ENCODE assay signal across 8 cellular contexts in genomic region chr12:131930510-131930909, GRCh38. TPM values are rescaled to one million over a fixed set of nuclear protein-coding genes. Genes with fewer than 3 reads are reported as not detected.
DNase-seq lines count a peak whose midpoint lies in the region; ATAC-seq and TF ChIP-seq lines count a peak whose summit lies in the region.

No MANE protein-coding gene starts in this region.

- peaks cover 19% of the 10 kb centered on the region for H3K36me3 Mint-ChIP-seq in CD4-positive, CD25-positive, alpha-beta regulatory T cell

- no peaks in the 10 kb centered on the region for H3K27me3 Mint-ChIP-seq in CD4-positive, CD25-positive, alpha-beta regulatory T cell

- H4K91ac ChIP-seq in neuronal stem cell (ENCODE audit: low read depth, low read length, poor library complexity): no peak overlapping the region

- H2BK120ac ChIP-seq in neuronal stem cell (ENCODE audit: low read depth, low read length): no peak overlapping the region

- peaks cover 4 to 27% (median 12%) of the 10 kb centered on the region in 4 donors for H3K4me1 Mint-ChIP-seq in CD4-positive, CD25-positive, alpha-beta regulatory T cell

- peak overlapping the region; percentile 94 for H3K4me2 ChIP-seq in neuronal stem cell (ENCODE audit: insufficient read depth, low read length, poor library complexity, severe bottlenecking)

- no peak for TF ChIP-seq CTCF in NB4 (IDR thresholded peaks at IDR 0.05; ENCODE audit: low read depth, low read length)

- H3K4me3 Mint-ChIP-seq in CD4-positive, CD25-positive, alpha-beta regulatory T cell: peak overlapping the region; percentile 74 to 91 (median 88)

- ATAC-seq in CD4-positive, CD25-positive, alpha-beta regulatory T cell (ENCODE audit: low read depth in 2 of 2): no peak
- ATAC-seq in HG02588 (IDR thresholded peaks at IDR 0.05; ENCODE audit: unreplicated experiment): no peak
- ATAC-seq in HG02973 (IDR thresholded peaks at IDR 0.05; ENCODE audit: unreplicated experiment): no peak

- peak overlapping the region; percentile 24 for H2BK5ac ChIP-seq in neuronal stem cell (ENCODE audit: low read length)

- H2AK5ac ChIP-seq in neuronal stem cell (ENCODE audit: low read depth, low read length): no peak overlapping the region

- no peak for TF ChIP-seq POLR2A in NB4 (IDR thresholded peaks at IDR 0.05; ENCODE audit: extremely low read depth, insufficient read length)

- peak overlapping the region; percentile 88 for H2AFZ ChIP-seq in neuronal stem cell (ENCODE audit: low read length)

- peak overlapping the region; percentile 67 for H2BK15ac ChIP-seq in neuronal stem cell (ENCODE audit: low read length)

- peak overlapping the region; percentile 91 for H3K9ac ChIP-seq in neuronal stem cell (ENCODE audit: low read depth, low read length, poor library complexity)

- no peaks in the 10 kb centered on the region for H3K9me3 ChIP-seq in CD4-positive, CD25-positive, alpha-beta regulatory T cell (ENCODE audit: control insufficient read depth in 2 of 2, low read length in 2 of 2)
- no peaks in the 10 kb centered on the region for H3K9me3 ChIP-seq in effector memory CD4-positive, alpha-beta T cell (ENCODE audit: control insufficient read depth, low read length)
- peaks cover 3 to 5% of the 10 kb centered on the region in 2 donors for H3K9me3 ChIP-seq in neuronal stem cell (replicated peaks in 1 of 2; ENCODE audit: control insufficient read depth in 2 of 2, insufficient read depth in 1 of 2, low read depth in 1 of 2, low read length in 2 of 2)

- no peak overlapping the region for H3K18ac ChIP-seq in neuronal stem cell (ENCODE audit: low read length)

- H4K8ac ChIP-seq in neuronal stem cell (ENCODE audit: low read depth, low read length): no peak overlapping the region

- H3K4ac ChIP-seq in neuronal stem cell (ENCODE audit: low read length): no peak overlapping the region

- H3K27ac ChIP-seq in CD4-positive, CD25-positive, alpha-beta regulatory T cell (ENCODE audit: insufficient read depth, low read length, poor library complexity, severe bottlenecking): peak overlapping the region; percentile 57
- H3K27ac ChIP-seq in effector memory CD4-positive, alpha-beta T cell (ENCODE audit: insufficient read depth, low read length, poor library complexity, severe bottlenecking): peak overlapping the region; percentile 74
- no peak overlapping the region for H3K27ac ChIP-seq in neuronal stem cell (replicated peaks; ENCODE audit: low read length)

- no peak overlapping the region for H3K14ac ChIP-seq in neuronal stem cell (ENCODE audit: low read length)

- peak overlapping the region; percentile 59 for H3K4me3 ChIP-seq in CD4-positive, CD25-positive, alpha-beta regulatory T cell (ENCODE audit: low read depth, low read length)
- H3K4me3 ChIP-seq in NB4 (ENCODE audit: low read depth, low read length) (peak overlapping the region; percentile 76), neuronal stem cell (ENCODE audit: low read length in 2 of 2) (peak overlapping the region; percentile 85 to 87)
- peak overlapping the region; percentile 90 for H3K4me3 ChIP-seq in effector memory CD4-positive, alpha-beta T cell (ENCODE audit: insufficient read depth, low read depth, low read length, poor library complexity, severe bottlenecking)

- peak overlapping the region; percentile 88 to 96 (median 88) for H3K27ac Mint-ChIP-seq in CD4-positive, CD25-positive, alpha-beta regulatory T cell

- H3K9me3 Mint-ChIP-seq in CD4-positive, CD25-positive, alpha-beta regulatory T cell: peaks cover 0 to 1% (median 0%) of the 10 kb centered on the region in 7 donors

- H3K36me3 ChIP-seq in CD4-positive, CD25-positive, alpha-beta regulatory T cell (ENCODE audit: control insufficient read depth, insufficient read depth, low read length): peaks cover 32% of the 10 kb centered on the region
- H3K36me3 ChIP-seq in effector memory CD4-positive, alpha-beta T cell (ENCODE audit: control insufficient read depth, insufficient read depth, low read length): peaks cover 38% of the 10 kb centered on the region
- H3K36me3 ChIP-seq in neuronal stem cell (replicated peaks in 1 of 2; ENCODE audit: control insufficient read depth in 2 of 2, insufficient read depth in 2 of 2, low read length in 2 of 2): peaks cover 23 to 53% of the 10 kb centered on the region in 2 donors

- H3K79me1 ChIP-seq in neuronal stem cell (ENCODE audit: low read depth, low read length): peaks cover 9% of the 10 kb centered on the region

- no peak for DNase-seq in CD4-positive, CD25-positive, alpha-beta regulatory T cell
- DNase-seq in NB4 (ENCODE audit: low read depth) (no peak), neuronal stem cell (ENCODE audit: low spot score) (no peak), SK-N-DZ (ENCODE audit: low spot score) (no peak), NCI-H146 treated with DMSO at 0.1 percent for 48 hours (lab: John Stamatoyannopoulos, UW; ENCODE audit: unreplicated experiment) (no peak)
- DNase-seq in effector memory CD4-positive, alpha-beta T cell: no peak

- peaks cover 17% of the 10 kb centered on the region for H3K4me1 ChIP-seq in CD4-positive, CD25-positive, alpha-beta regulatory T cell (ENCODE audit: control insufficient read depth, insufficient read depth, low read length, poor library complexity, severe bottlenecking)
- H3K4me1 ChIP-seq in effector memory CD4-positive, alpha-beta T cell (ENCODE audit: control insufficient read depth, insufficient read depth, low read length, poor library complexity, severe bottlenecking): no peaks in the 10 kb centered on the region
- H3K4me1 ChIP-seq in neuronal stem cell (ENCODE audit: control insufficient read depth in 2 of 2, insufficient read depth in 1 of 2, low read depth in 1 of 2, low read length in 2 of 2): peaks cover 5% of the 10 kb centered on the region in 2 donors

- no CpG with 5 or more reads among the region's 9 CpGs for WGBS in neuronal stem cell (ENCODE audit: extremely low coverage in 2 of 2, insufficient read length in 2 of 2, insufficient replicate concordance in 1 of 2), 2 donors

- H3K27me3 ChIP-seq in CD4-positive, CD25-positive, alpha-beta regulatory T cell (ENCODE audit: control insufficient read depth, insufficient read depth, low read length): no peaks in the 10 kb centered on the region
- no peaks in the 10 kb centered on the region for H3K27me3 ChIP-seq in effector memory CD4-positive, alpha-beta T cell (replicated peaks; ENCODE audit: control insufficient read depth, insufficient read depth, low read length, poor library complexity, severe bottlenecking)
- peaks cover 0 to 5% (median 0%) of the 10 kb centered on the region in 3 experiments for H3K27me3 ChIP-seq in neuronal stem cell (ENCODE audit: control insufficient read depth in 3 of 3, insufficient read depth in 3 of 3, low read depth in 1 of 3, low read length in 3 of 3)

- H2BK12ac ChIP-seq in neuronal stem cell (ENCODE audit: low read length): no peak overlapping the region

- peak overlapping the region; percentile 73 for H3K23ac ChIP-seq in neuronal stem cell (ENCODE audit: low read depth, low read length, poor library complexity)

RNA-seq across cellular contexts. Expression of gene PUS1, which starts 1.4 kb away (rescaled TPM):
- total RNA-seq in CD4-positive, CD25-positive, alpha-beta regulatory T cell: 26.0 TPM
- 10 to 100 TPM; 14.0 to 18.6 (median 17.3) TPM for polyA plus RNA-seq in CD4-positive, CD25-positive, alpha-beta regulatory T cell
- 10.3 TPM for polyA plus RNA-seq in neuronal stem cell (2013, experiment 1 of 2)
- 8.8 TPM for polyA plus RNA-seq in neuronal stem cell (2013, experiment 2 of 2)
- 31.5 and 52.1 TPM in 2 replicates for polyA plus RNA-seq in SK-N-DZ (2014; cell fraction: cytosol; rRNA removed)
- 57.7 and 65.1 TPM in 2 replicates for polyA plus RNA-seq in SK-N-DZ (2014; cell fraction: nucleus; rRNA removed)

RNA-seq across cellular contexts. Expression of gene EP400, which starts 19.2 kb away (rescaled TPM):
- 77.9 TPM for total RNA-seq in CD4-positive, CD25-positive, alpha-beta regulatory T cell
- polyA plus RNA-seq in CD4-positive, CD25-positive, alpha-beta regulatory T cell: 1 to 10 TPM; 1.2 to 2.1 (median 1.6) TPM
- 20.4 TPM for polyA plus RNA-seq in neuronal stem cell (2013, experiment 1 of 2)
- polyA plus RNA-seq in neuronal stem cell (2013, experiment 2 of 2): 21.2 TPM
- 15.4 and 16.1 TPM in 2 replicates for polyA plus RNA-seq in SK-N-DZ (2014; cell fraction: cytosol; rRNA removed)
- 22.8 and 64.6 TPM in 2 replicates for polyA plus RNA-seq in SK-N-DZ (2014; cell fraction: nucleus; rRNA removed)

RNA-seq across cellular contexts. Expression of gene ULK1, which starts 36.1 kb away (rescaled TPM):
- 90.0 TPM for total RNA-seq in CD4-positive, CD25-positive, alpha-beta regulatory T cell
- under 1 TPM; 0.20 to 0.48 (median 0.46) TPM for polyA plus RNA-seq in CD4-positive, CD25-positive, alpha-beta regulatory T cell
- polyA plus RNA-seq in neuronal stem cell (2013, experiment 1 of 2): 21.6 TPM
- 22.4 TPM for polyA plus RNA-seq in neuronal stem cell (2013, experiment 2 of 2)
- 20.1 and 22.6 TPM in 2 replicates for polyA plus RNA-seq in SK-N-DZ (2014; cell fraction: cytosol; rRNA removed)
- 129 and 170 TPM in 2 replicates for polyA plus RNA-seq in SK-N-DZ (2014; cell fraction: nucleus; rRNA removed)
